In the genomic region with DNA sequence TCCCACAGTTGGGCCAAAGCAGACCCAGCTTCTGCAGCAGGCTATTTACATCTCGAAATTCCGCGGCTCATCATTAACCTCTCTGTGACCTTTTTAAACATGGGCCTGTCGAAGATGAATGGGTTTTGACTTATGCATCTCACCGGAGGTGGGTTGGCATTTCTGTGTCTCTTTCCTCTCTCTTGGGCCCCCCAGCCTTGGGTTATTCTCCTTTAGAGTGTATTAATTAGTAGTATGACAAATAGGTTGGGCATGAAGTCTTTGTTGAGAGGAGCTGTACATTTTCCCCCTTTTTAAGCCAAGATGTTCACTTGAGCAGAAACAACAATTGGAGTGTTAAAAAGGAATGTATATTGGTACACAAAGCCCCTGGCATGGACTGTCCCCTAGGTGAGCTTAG, we compare ENCODE assay signal across 14 cellular contexts.
"Had no signal": no experiment of that assay in that cellular context is flagged by ENCODE, and none has a peak within 500 bp of the region (broad histone marks: within the 10 kb centered on the region; RNA-seq: fewer than 3 reads in every experiment).

No MANE protein-coding gene starts in this region.

- H3K36me3 ChIP-seq: neural progenitor cell had no signal

- H3K9ac ChIP-seq: neural progenitor cell, parathyroid adenoma had no signal

- H3K27ac ChIP-seq: neural progenitor cell, parathyroid adenoma, VCaP had no signal

- H3K4me2 ChIP-seq: neural progenitor cell had no signal

- H3K27me3 ChIP-seq: neural progenitor cell had no signal

- FAIRE-seq: frontal cortex, small intestine had no signal

- H3K4me3 Mint-ChIP-seq: activated CD4-positive, alpha-beta memory T cell treated with anti-CD3 and anti-CD28 coated beads, Interleukin-2, amount 10 ng/mL, durations not matched to agents 7 days and 5 days; activated CD4-positive, alpha-beta T cell treated with anti-CD3 and anti-CD28 coated beads for 36 hours; activated naive CD8-positive, alpha-beta T cell treated with anti-CD3 and anti-CD28 coated beads, Interleukin-2, amount 10 ng/mL, durations not matched to agents 7 days and 5 days; neural progenitor cell; stimulated activated effector memory CD8-positive, alpha-beta T cell treated with anti-CD3 and anti-CD28 coated beads, Interleukin-12 subunit alpha, Interleukin-12 subunit beta, amount 100 ng/mL, for 72 hours had no signal

- H3K4me1 Mint-ChIP-seq: activated CD4-positive, alpha-beta T cell treated with anti-CD3 and anti-CD28 coated beads for 36 hours; stimulated activated effector memory CD8-positive, alpha-beta T cell treated with anti-CD3 and anti-CD28 coated beads, Interleukin-12 subunit alpha, Interleukin-12 subunit beta, amount 100 ng/mL, for 72 hours had no signal

- H3K4me3 ChIP-seq: coronary artery, neural progenitor cell had no signal

- H3K27ac Mint-ChIP-seq: activated CD4-positive, alpha-beta memory T cell treated with anti-CD3 and anti-CD28 coated beads, Interleukin-2, amount 10 ng/mL, durations not matched to agents 7 days and 5 days; activated CD4-positive, alpha-beta T cell treated with anti-CD3 and anti-CD28 coated beads for 36 hours; activated naive CD8-positive, alpha-beta T cell treated with anti-CD3 and anti-CD28 coated beads, Interleukin-2, amount 10 ng/mL, durations not matched to agents 7 days and 5 days; neural progenitor cell; stimulated activated effector memory CD8-positive, alpha-beta T cell treated with anti-CD3 and anti-CD28 coated beads, Interleukin-12 subunit alpha, Interleukin-12 subunit beta, amount 100 ng/mL, for 72 hours had no signal

- DNase-seq: activated CD4-positive, alpha-beta memory T cell treated with anti-CD3 and anti-CD28 coated beads, Interleukin-2, amount 10 ng/mL, durations not matched to agents 7 days and 5 days; activated CD4-positive, alpha-beta T cell treated with anti-CD3 and anti-CD28 coated beads for 36 hours; activated CD8-positive, alpha-beta memory T cell treated with anti-CD3 and anti-CD28 coated beads, Interleukin-2, amount 50 U/mL, for 4 hours; activated naive CD8-positive, alpha-beta T cell treated with anti-CD3 and anti-CD28 coated beads, Interleukin-2, amount 10 ng/mL, durations not matched to agents 7 days and 5 days; central memory CD4-positive, alpha-beta T cell; effector CD4-positive, alpha-beta T cell; islet precursor cell; small intestine had no signal

- H3K36me3 Mint-ChIP-seq: activated naive CD8-positive, alpha-beta T cell treated with anti-CD3 and anti-CD28 coated beads, Interleukin-2, amount 10 ng/mL, durations not matched to agents 7 days and 5 days; stimulated activated effector memory CD8-positive, alpha-beta T cell treated with anti-CD3 and anti-CD28 coated beads, Interleukin-12 subunit alpha, Interleukin-12 subunit beta, amount 100 ng/mL, for 72 hours had no signal

- H3K79me2 ChIP-seq: parathyroid adenoma had no signal

- H2AFZ ChIP-seq: neural progenitor cell, parathyroid adenoma had no signal

- H3K9me3 Mint-ChIP-seq: activated CD4-positive, alpha-beta memory T cell treated with anti-CD3 and anti-CD28 coated beads, Interleukin-2, amount 10 ng/mL, durations not matched to agents 7 days and 5 days; activated naive CD8-positive, alpha-beta T cell treated with anti-CD3 and anti-CD28 coated beads, Interleukin-2, amount 10 ng/mL, durations not matched to agents 7 days and 5 days; neural progenitor cell; stimulated activated effector memory CD8-positive, alpha-beta T cell treated with anti-CD3 and anti-CD28 coated beads, Interleukin-12 subunit alpha, Interleukin-12 subunit beta, amount 100 ng/mL, for 72 hours had no signal
